Comparison of ENCODE assay signal across 12 cellular contexts in genomic region chr19:9565900-9566705, GRCh38. TPM values are rescaled to one million over a fixed set of nuclear protein-coding genes. Genes with fewer than 3 reads are reported as not detected.
A peak's percentile ranks its signal among the peaks of the same experiment; 100 is the strongest.
DNase-seq lines count a peak whose midpoint lies in the region; ATAC-seq and TF ChIP-seq lines count a peak whose summit lies in the region.
"Had no signal": no experiment of that assay in that cellular context is flagged by ENCODE, and none has a peak within 500 bp of the region (broad histone marks: within the 10 kb centered on the region; RNA-seq: fewer than 3 reads in every experiment).

No MANE protein-coding gene starts in this region.

- peak; percentile 24 for DNase-seq in ACHN
- DNase-seq in Caki2 (ENCODE audit: low read depth) = peak; percentile 8
- peak; percentile 26 for DNase-seq in RPMI7951 (ENCODE audit: low read depth)
- peak; percentile 47 for DNase-seq in fibroblast of mammary gland (ENCODE audit: low read depth)
- DNase-seq in cerebellum (ENCODE audit: low spot score) = no peak
- DNase-seq in NCI-H1092 (lab: John Stamatoyannopoulos, UW) = no peak
- no peak for DNase-seq in NCI-H1930 (lab: John Stamatoyannopoulos, UW)
- DNase-seq: activated naive CD8-positive, alpha-beta T cell treated with anti-CD3 and anti-CD28 coated beads, Interleukin-2, amount 50 U/mL, for 24 hours; DND-41; stimulated activated CD4-positive, alpha-beta T cell treated with anti-CD3 and anti-CD28 coated beads, Interleukin-1b, Interleukin-23, amount 100 ng/mL, for 48 hours had no signal

- in situ Hi-C loops in ACHN (cut with HindIII; ENCODE audit: low pct_ligation_motif_present, low pct_unique_long_range_greater_than_20kb, low sequenced_read_pairs) (no loop called here), Caki2 (cut with HindIII; ENCODE audit: low pct_unique_long_range_greater_than_20kb, low sequenced_read_pairs) (no loop called here)

- ATAC-seq in HG02678 (IDR thresholded peaks at IDR 0.05; ENCODE audit: unreplicated experiment) = no peak
- ATAC-seq: activated naive CD8-positive, alpha-beta T cell treated with anti-CD3 and anti-CD28 coated beads, Interleukin-2, amount 50 U/mL, for 24 hours; SK-N-SH treated with all-trans-retinoic acid at 6 μM for 48 hours had no signal

- TF ChIP-seq CTCF in fibroblast of mammary gland (conservative IDR thresholded peaks at IDR 0.05; ENCODE audit: control insufficient read depth, insufficient read depth, low read depth, low read length) = no peak

- no peak overlapping the region for H3K4me3 ChIP-seq in fibroblast of mammary gland (ENCODE audit: control insufficient read depth, low read depth, low read length)

RNA-seq across cellular contexts. Expression of gene ZNF121, which starts 18.2 kb away (rescaled TPM):
- total RNA-seq in Caki2 (2014; rRNA removed; shearing (Covaris generic); ENCODE audit: low replicate concordance) = 7.4 and 13.3 TPM in 2 replicates
- total RNA-seq in RPMI7951 (2014; rRNA removed; shearing (Covaris generic)) = 29.2 and 31.8 TPM in 2 replicates
- 76.2 TPM for total RNA-seq in cerebellum

RNA-seq across cellular contexts. Expression of gene ZNF426, which starts 27.7 kb away (rescaled TPM):
- total RNA-seq in Caki2 (2014; rRNA removed; shearing (Covaris generic); ENCODE audit: low replicate concordance) = 0.14 TPM in 1 of 2 replicates, not detected in the other
- 8.5 and 13.8 TPM in 2 replicates for total RNA-seq in RPMI7951 (2014; rRNA removed; shearing (Covaris generic))
- total RNA-seq in cerebellum = 21.1 TPM

RNA-seq across cellular contexts. Expression of gene ZNF561, which starts 54.9 kb away (rescaled TPM):
- 7.4 and 9.9 TPM in 2 replicates for total RNA-seq in Caki2 (2014; rRNA removed; shearing (Covaris generic); ENCODE audit: low replicate concordance)
- total RNA-seq in RPMI7951 (2014; rRNA removed; shearing (Covaris generic)) = 9.0 and 19.2 TPM in 2 replicates
- total RNA-seq in cerebellum = 45.9 TPM

Comparison
In these comparisons a context has a peak if more than half of its experiments do, and no peak if none do; other contexts are left out.
1. DNase-seq: peak in ACHN (single experiment), Caki2 (single experiment), RPMI7951 (single experiment) and fibroblast of mammary gland (single experiment); none in cerebellum (single experiment), NCI-H1092 (single experiment) and NCI-H1930 (0 of 2).